In genomic region chr11:86511086-86511551, GRCh38 we compare ENCODE assay signal across 8 cellular contexts.
DNase-seq lines count a peak whose midpoint lies in the region; ATAC-seq and TF ChIP-seq lines count a peak whose summit lies in the region.
"Had no signal": no experiment of that assay in that cellular context is flagged by ENCODE, and none has a peak within 500 bp of the region (broad histone marks: within the 10 kb centered on the region; RNA-seq: fewer than 3 reads in every experiment).

No MANE protein-coding gene starts in this region.

- H3K79me2 ChIP-seq in trophoblast cell (ENCODE audit: control insufficient read depth, insufficient read depth, low read length, poor library complexity), result no peaks in the 10 kb centered on the region

- intact Hi-C loops in adrenal gland (cut with DNase I), result no loop called here

- H2BK120ac ChIP-seq in trophoblast cell (ENCODE audit: insufficient read depth, low read length, poor library complexity), result peak overlapping the region; percentile 41

- DNase-seq in trophoblast cell (no peak), adrenal gland (no peak), GM19238 (ENCODE audit: insufficient read length, low spot score) (no peak)
- DNase-seq in activated CD8-positive, alpha-beta memory T cell treated with anti-CD3 and anti-CD28 coated beads for 24 hours, result no peak

- H4K8ac ChIP-seq in trophoblast cell (ENCODE audit: low read depth, low read length), result no peak overlapping the region

- H3K27me3 ChIP-seq in trophoblast cell (ENCODE audit: insufficient read depth, low read length) (no peaks in the 10 kb centered on the region), adrenal gland (no peaks in the 10 kb centered on the region)

- H3K4me3 Mint-ChIP-seq in activated T-helper 17 cell treated with anti-CD3 and anti-CD28 coated beads, Interleukin-2, amount 50 U/mL, for 72 hours, result no peak overlapping the region

- H3K4me3 ChIP-seq in trophoblast cell (ENCODE audit: low read depth, low read length), result no peak overlapping the region
- no peak overlapping the region for H3K4me3 ChIP-seq in adrenal gland

- H3K9me3 Mint-ChIP-seq in activated T-helper 17 cell treated with anti-CD3 and anti-CD28 coated beads, Interleukin-2, amount 50 U/mL, for 72 hours, result no peaks in the 10 kb centered on the region

- ATAC-seq in GM18909 (IDR thresholded peaks at IDR 0.05; ENCODE audit: poor library complexity, unreplicated experiment) (peak; percentile 67), HG03045 (IDR thresholded peaks at IDR 0.05; ENCODE audit: unreplicated experiment) (peak; percentile 68)
- ATAC-seq in activated T-helper 17 cell treated with anti-CD3 and anti-CD28 coated beads, Interleukin-2, amount 50 U/mL, for 72 hours (replicated peaks), result peak; percentile 75
- ATAC-seq: left lobe of liver had no signal

- no peak overlapping the region for H4K12ac ChIP-seq in trophoblast cell (ENCODE audit: low read depth, low read length)

- H4K91ac ChIP-seq in trophoblast cell (ENCODE audit: low read depth, low read length), result no peak overlapping the region

- no peak for TF ChIP-seq POLR2A in adrenal gland (IDR thresholded peaks at IDR 0.05)

- H3K4me2 ChIP-seq in trophoblast cell (ENCODE audit: low read length), result no peak overlapping the region

- no peaks in the 10 kb centered on the region for H3K36me3 ChIP-seq in trophoblast cell (ENCODE audit: control insufficient read depth in 1 of 2, insufficient read depth in 2 of 2, low read length in 2 of 2)
- H3K36me3 ChIP-seq in adrenal gland (replicated peaks in 1 of 2), result no peaks in the 10 kb centered on the region

- H3K27ac Mint-ChIP-seq in activated T-helper 17 cell treated with anti-CD3 and anti-CD28 coated beads, Interleukin-2, amount 50 U/mL, for 72 hours, result no peak overlapping the region

- 100% methylated on average over 1 of the region's 3 CpGs for WGBS in trophoblast cell (ENCODE audit: extremely low coverage, insufficient coverage, insufficient read length)
- 68 to 72% (median 70%) methylated on average over 3 of the region's 3 CpGs for WGBS in adrenal gland, 4 donors

- H3K27ac ChIP-seq in trophoblast cell (ENCODE audit: low read depth, low read length), result no peak overlapping the region
- H3K27ac ChIP-seq in adrenal gland, result no peak overlapping the region

- no peaks in the 10 kb centered on the region for H3K4me1 Mint-ChIP-seq in activated T-helper 17 cell treated with anti-CD3 and anti-CD28 coated beads, Interleukin-2, amount 50 U/mL, for 72 hours

- H3K4me1 ChIP-seq in trophoblast cell (ENCODE audit: control insufficient read depth in 1 of 2, insufficient read depth in 2 of 2, low read length in 2 of 2), result peaks cover 4 to 10% of the 10 kb centered on the region in 2 experiments
- H3K4me1 ChIP-seq in adrenal gland (replicated peaks in 1 of 2), result peaks cover 7 to 8% of the 10 kb centered on the region in 2 donors

- TF ChIP-seq CTCF in adrenal gland (IDR thresholded peaks at IDR 0.05), result no peak

- H2BK5ac ChIP-seq in trophoblast cell (ENCODE audit: low read depth, low read length, poor library complexity), result peak overlapping the region; percentile 15

- no peak overlapping the region for H3K23ac ChIP-seq in trophoblast cell (ENCODE audit: low read length)

- no peak overlapping the region for H3K18ac ChIP-seq in trophoblast cell (ENCODE audit: low read length)

- no peak overlapping the region for H2AFZ ChIP-seq in trophoblast cell (ENCODE audit: insufficient read depth, low read length, poor library complexity)

- H3K36me3 Mint-ChIP-seq in activated T-helper 17 cell treated with anti-CD3 and anti-CD28 coated beads, Interleukin-2, amount 50 U/mL, for 72 hours (ENCODE audit: low read depth), result no peaks in the 10 kb centered on the region

- peak overlapping the region; percentile 11 for H2BK12ac ChIP-seq in trophoblast cell (ENCODE audit: low read length)

- H3K4ac ChIP-seq in trophoblast cell (ENCODE audit: low read depth, low read length), result no peak overlapping the region

- peaks cover 13% of the 10 kb centered on the region for H3K79me1 ChIP-seq in trophoblast cell (ENCODE audit: low read length)

- no peak overlapping the region for H3K9ac ChIP-seq in trophoblast cell (ENCODE audit: low read length)

- no peak overlapping the region for H2AK5ac ChIP-seq in trophoblast cell (ENCODE audit: low read length)

- H3K9me3 ChIP-seq in trophoblast cell (ENCODE audit: insufficient read depth, low read depth, low read length), result peaks cover 2% of the 10 kb centered on the region
- no peaks in the 10 kb centered on the region for H3K9me3 ChIP-seq in adrenal gland (replicated peaks in 1 of 3)

- H3K14ac ChIP-seq in trophoblast cell (ENCODE audit: low read length), result no peak overlapping the region

- H3K27me3 Mint-ChIP-seq in activated T-helper 17 cell treated with anti-CD3 and anti-CD28 coated beads, Interleukin-2, amount 50 U/mL, for 72 hours, result no peaks in the 10 kb centered on the region
